Comparison of ENCODE assay signal across 26 cellular contexts in the genomic region with DNA sequence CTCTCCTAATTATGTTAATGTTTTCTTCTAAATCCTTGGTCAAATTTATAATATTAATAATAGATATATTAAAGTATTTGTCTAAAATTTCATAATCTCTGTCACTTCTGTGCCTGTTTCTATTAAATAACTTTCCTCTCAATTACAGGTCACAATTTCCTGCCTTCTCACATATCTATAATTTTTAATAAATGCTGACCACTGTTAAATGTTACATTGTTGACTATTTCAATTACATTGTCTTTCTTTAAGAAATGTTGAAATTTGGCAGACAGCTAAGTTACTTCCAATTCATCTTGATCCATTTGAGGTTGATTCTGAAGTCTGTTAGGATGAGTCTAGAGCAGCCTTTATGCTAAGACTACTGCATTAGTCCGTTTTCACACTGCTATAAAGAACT. TPM values are rescaled to one million over a fixed set of nuclear protein-coding genes. Genes with fewer than 3 reads are reported as not detected.
"Had no signal": no experiment of that assay in that cellular context is flagged by ENCODE, and none has a peak within 500 bp of the region (broad histone marks: within the 10 kb centered on the region; RNA-seq: fewer than 3 reads in every experiment).

No MANE protein-coding gene starts in this region.

- DNase-seq: stimulated activated CD4-positive, alpha-beta T cell treated with anti-CD3 and anti-CD28 coated beads, Interleukin-2, amount 100 ng/mL, for 48 hours; stimulated activated CD4-positive, alpha-beta T cell treated with anti-CD3 and anti-CD28 coated beads, Interleukin-4, amount 100 ng/mL, for 1 hour; stimulated activated CD4-positive, alpha-beta T cell treated with anti-CD3 and anti-CD28 coated beads, Interleukin-4, amount 100 ng/mL, for 24 hours; stimulated activated CD4-positive, alpha-beta T cell treated with anti-CD3 and anti-CD28 coated beads, Interleukin-4, amount 100 ng/mL, for 4 hours; stimulated activated CD8-positive, alpha-beta memory T cell treated with anti-CD3 and anti-CD28 coated beads, Interleukin-4, amount 100 ng/mL, for 48 hours; stimulated activated naive B cell treated with anti-CD40 and anti-IgM and Interleukin-4, amounts not matched to agents 10 μg/mL and 1 μg/mL and 100 μg/mL, for 72 hours; stimulated activated naive CD4-positive, alpha-beta T cell; stimulated activated naive CD4-positive, alpha-beta T cell treated with Interleukin-2 at 50 U/mL for 16 hours; stimulated activated naive CD8-positive, alpha-beta T cell treated with anti-CD3 and anti-CD28 coated beads, Interleukin-15, amount 100 ng/mL, for 72 hours; stimulated activated naive CD8-positive, alpha-beta T cell treated with anti-CD3 and anti-CD28 coated beads, Interleukin-15, Interleukin-2, amounts not matched to agents 100 U/mL and 50 U/mL, for 24 hours; stomach; substantia nigra; testis; thyroid gland; tibial artery; transverse colon; upper lobe of left lung; upper lobe of right lung; uterus had no signal

- FAIRE-seq: urothelium cell line had no signal

- H3K4me3 ChIP-seq: stomach, suprapubic skin, testis, thoracic aorta, thyroid gland, tibial artery, tibial nerve, transverse colon, upper lobe of left lung, upper lobe of right lung, uterus, vagina had no signal

- H3K4me1 ChIP-seq: stomach, suprapubic skin, testis, thyroid gland, tibial artery, tibial nerve, transverse colon, upper lobe of left lung, upper lobe of right lung, uterus, vagina had no signal

- ATAC-seq: stimulated activated effector memory CD8-positive, alpha-beta T cell treated with anti-CD3 and anti-CD28 coated beads, Interleukin-12 subunit alpha, Interleukin-12 subunit beta, amount 100 ng/mL, for 72 hours; stimulated activated memory B cell treated with anti-CD40 and anti-IgM and Interleukin-4, amounts not matched to agents 10 μg/mL and 1 μg/mL and 100 μg/mL, for 72 hours; stimulated activated naive B cell treated with anti-CD40 and anti-IgM and Interleukin-4, amounts not matched to agents 10 μg/mL and 1 μg/mL and 100 μg/mL, for 72 hours; stimulated activated naive CD8-positive, alpha-beta T cell treated with anti-CD3 and anti-CD28 coated beads, Interleukin-15, amount 100 ng/mL, for 72 hours; stimulated activated naive CD8-positive, alpha-beta T cell treated with anti-CD3 and anti-CD28 coated beads, Interleukin-15, Interleukin-2, amounts not matched to agents 100 U/mL and 50 U/mL, for 24 hours; upper lobe of right lung had no signal

- H3K27me3 ChIP-seq: stomach, suprapubic skin, testis, thyroid gland, tibial artery, tibial nerve, transverse colon, upper lobe of left lung, upper lobe of right lung, uterus, vagina had no signal

- H3K9me3 ChIP-seq: testis, thyroid gland, tibial artery, upper lobe of right lung, uterus, vagina had no signal

- H3K36me3 ChIP-seq: stomach, suprapubic skin, thoracic aorta, thyroid gland, tibial artery, transverse colon, upper lobe of left lung, upper lobe of right lung, uterus, vagina had no signal

- H3K27ac ChIP-seq: stomach, suprapubic skin, testis, thoracic aorta, thyroid gland, tibial artery, tibial nerve, transverse colon, upper lobe of left lung, upper lobe of right lung, uterus, vagina had no signal

RNA-seq across cellular contexts. Expression of a gene that starts 41.7 kb away (rescaled TPM):
- total RNA-seq: vagina had no signal
